ENCODE assay signal across 1 cellular context in genomic region chr2:118048396-118048795, GRCh38.
TF ChIP-seq lines count a peak whose summit lies in the region.

No MANE protein-coding gene starts in this region.

TF ChIP-seq in IMR-90, 13 proteins besides CTCF, POLR2A, EP300 and RAD21:
- TF ChIP-seq RFX5 (IDR thresholded peaks at IDR 0.05; ENCODE audit: low read depth, low read length): no peak
- no peak for TF ChIP-seq ELK1 (IDR thresholded peaks at IDR 0.05; ENCODE audit: borderline replicate concordance, low read depth, low read length)
- TF ChIP-seq CEBPB (IDR thresholded peaks at IDR 0.05; ENCODE audit: low read depth, low read length): no peak
- TF ChIP-seq MAZ (IDR thresholded peaks at IDR 0.05; ENCODE audit: borderline replicate concordance, low read depth, low read length): no peak
- TF ChIP-seq FOS (IDR thresholded peaks at IDR 0.05; ENCODE audit: low read depth, low read length): no peak
- TF ChIP-seq BHLHE40 (IDR thresholded peaks at IDR 0.05; ENCODE audit: low read depth, low read length): no peak
- no peak for TF ChIP-seq CHD1 (IDR thresholded peaks at IDR 0.05; ENCODE audit: low read depth, low read length)
- no peak for TF ChIP-seq MAFK (IDR thresholded peaks at IDR 0.05; ENCODE audit: low read depth, low read length)
- no peak for TF ChIP-seq USF2 (IDR thresholded peaks at IDR 0.05; ENCODE audit: low read depth, low read length)
- no peak for TF ChIP-seq SMC3 (IDR thresholded peaks at IDR 0.05; ENCODE audit: low read depth, low read length)
- TF ChIP-seq RCOR1 (IDR thresholded peaks at IDR 0.05; ENCODE audit: insufficient replicate concordance, low read length): no peak
- no peak; the same call in 1 of the 2 replicates for TF ChIP-seq NFE2L2 (IDR thresholded peaks at IDR 0.05; ENCODE audit: low read depth, low read length)
- no peak for TF ChIP-seq MXI1 (IDR thresholded peaks at IDR 0.05; ENCODE audit: borderline replicate concordance, low read depth, low read length)
TF ChIP-seq in IMR-90: peak in this region for 0.
